Comparison of ENCODE assay signal across 23 cellular contexts in the genomic region with DNA sequence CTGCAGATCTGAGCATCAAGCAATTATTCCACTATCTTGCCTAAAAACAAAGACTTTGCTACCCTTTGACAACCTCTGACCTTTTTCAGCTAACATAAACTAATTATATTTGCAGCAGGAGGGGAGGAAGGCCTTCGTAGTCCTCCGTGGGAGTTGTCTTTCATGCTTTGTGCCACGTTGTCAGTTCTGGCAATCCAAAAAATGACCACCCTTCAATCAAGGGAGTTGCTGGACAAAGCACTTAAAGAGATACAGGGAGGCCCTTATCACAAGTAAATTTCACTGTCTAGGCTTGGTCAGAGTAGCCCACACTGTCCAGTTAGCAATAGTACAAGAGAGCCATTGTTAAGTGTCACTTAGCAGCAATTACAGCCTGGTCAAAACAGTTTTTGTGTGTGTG.
DNase-seq lines count a peak whose midpoint lies in the region; ATAC-seq and TF ChIP-seq lines count a peak whose summit lies in the region.
"Had no signal": no experiment of that assay in that cellular context is flagged by ENCODE, and none has a peak within 500 bp of the region (broad histone marks: within the 10 kb centered on the region; RNA-seq: fewer than 3 reads in every experiment).

No MANE protein-coding gene starts in this region.

- no peak overlapping the region for H3K14ac ChIP-seq in H9 (ENCODE audit: insufficient read depth, low read length)

- H3K4me1 ChIP-seq in H9 (ENCODE audit: insufficient read depth, low read length), result no peaks in the 10 kb centered on the region
- peaks cover 11% of the 10 kb centered on the region for H3K4me1 ChIP-seq in testis
- H3K4me1 ChIP-seq in psoas muscle, result no peaks in the 10 kb centered on the region
- H3K4me1 ChIP-seq: BLaER1 treated with 17β-estradiol and CSF1 and Interleukin-3, amounts not matched to agents 10 nM and 100 nM had no signal

- no peak overlapping the region for H4K5ac ChIP-seq in H9 (ENCODE audit: insufficient read length, low read depth, low read length)

- H3K23ac ChIP-seq in H9 (ENCODE audit: insufficient read length, low read depth, low read length), result no peak overlapping the region

- no peak for TF ChIP-seq POLR2A in testis (IDR thresholded peaks at IDR 0.05)

- no peak overlapping the region for H2BK12ac ChIP-seq in H9 (ENCODE audit: insufficient read length, low read depth, low read length)

- H3K27ac ChIP-seq in H9 (ENCODE audit: insufficient read length, low read depth, low read length) (no peak overlapping the region), testis (no peak overlapping the region), psoas muscle (no peak overlapping the region)
- H3K27ac ChIP-seq: BLaER1 treated with 17β-estradiol and CSF1 and Interleukin-3, amounts not matched to agents 10 nM and 100 nM; PC-9; SK-N-MC had no signal

- H2BK20ac ChIP-seq in H9 (ENCODE audit: low read depth, low read length, poor library complexity, severe bottlenecking), result no peak overlapping the region

- no peak overlapping the region for H2BK5ac ChIP-seq in H9 (ENCODE audit: insufficient read length, low read length)

- H3T11ph ChIP-seq in H9 (ENCODE audit: low read length), result no peak overlapping the region

- no peak overlapping the region for H3K18ac ChIP-seq in H9 (ENCODE audit: insufficient read length, low read depth, low read length)

- no peak for DNase-seq in H9
- peak; percentile 87 for DNase-seq in NCI-H748 treated with DMSO at 0.1 percent for 48 hours (lab: John Stamatoyannopoulos, UW)
- peak; percentile 13 for DNase-seq in medulla oblongata (ENCODE audit: extremely low spot score)
- peak; percentile 54 for DNase-seq in testis
- no peak for DNase-seq in GM20000 (ENCODE audit: low spot score)
- DNase-seq in psoas muscle, result no peak
- no peak for DNase-seq in AML-193 (lab: John Stamatoyannopoulos, UW)
- DNase-seq: Calu3; CD4-positive, alpha-beta memory T cell; DMS153; GOT3; KG1; NCI-H1092; NCI-H1694; NCI-H2171; NCI-H345; NCI-H524 treated with DMSO at 0.1 percent for 48 hours; PC-9; RPMI8226; SHP77 had no signal

- no peak overlapping the region for H3K9ac ChIP-seq in H9 (ENCODE audit: extremely low read depth, insufficient read length, low read length)
- H3K9ac ChIP-seq: BLaER1 treated with 17β-estradiol and CSF1 and Interleukin-3, amounts not matched to agents 10 nM and 100 nM had no signal

- H4K20me1 ChIP-seq in H9 (ENCODE audit: control insufficient read depth, insufficient read depth, insufficient read length), result no peaks in the 10 kb centered on the region
- H4K20me1 ChIP-seq: BLaER1 treated with 17β-estradiol and CSF1 and Interleukin-3, amounts not matched to agents 10 nM and 100 nM had no signal

- WGBS in H9 (ENCODE audit: extremely low coverage, insufficient read length, low lambda C conversion rate), result no CpG with 5 or more reads among the region's 3 CpGs
- 33 to 47% methylated on average over 3 of the region's 3 CpGs for WGBS in testis, 2 donors
- 21 to 30% (median 27%) methylated on average over 3 of the region's 3 CpGs for WGBS in psoas muscle, 3 donors

- no peak overlapping the region for H3K4me2 ChIP-seq in H9 (ENCODE audit: insufficient read depth, insufficient read length, low read length)
- H3K4me2 ChIP-seq: BLaER1 treated with 17β-estradiol and CSF1 and Interleukin-3, amounts not matched to agents 10 nM and 100 nM; PC-9 had no signal

- H3K79me2 ChIP-seq in H9 (ENCODE audit: insufficient read depth, low read length), result no peaks in the 10 kb centered on the region

- H3K9me3 Mint-ChIP-seq in H9, result peaks cover 11 to 17% of the 10 kb centered on the region in 2 experiments

- H3K27ac Mint-ChIP-seq in H9, result peak overlapping the region in 2 of 3 experiments; percentile 13; a peak in 2 of 7 replicates

- H3K27me3 ChIP-seq in H9 (ENCODE audit: insufficient read depth, low read length), result no peaks in the 10 kb centered on the region
- H3K27me3 ChIP-seq in testis, result no peaks in the 10 kb centered on the region
- no peaks in the 10 kb centered on the region for H3K27me3 ChIP-seq in psoas muscle (ENCODE audit: insufficient read depth in 3 of 3, low read length in 2 of 3)
- H3K27me3 ChIP-seq: BLaER1 treated with 17β-estradiol and CSF1 and Interleukin-3, amounts not matched to agents 10 nM and 100 nM had no signal

- TF ChIP-seq CTCF in H9 (conservative IDR thresholded peaks at IDR 0.05) (no peak), testis (IDR thresholded peaks at IDR 0.05) (no peak), GM20000 (IDR thresholded peaks at IDR 0.05; ENCODE audit: extremely low read depth, missing control alignments) (no peak), psoas muscle (IDR thresholded peaks at IDR 0.05) (no peak)

- no peak overlapping the region for H2BK120ac ChIP-seq in H9 (ENCODE audit: low read depth, low read length, poor library complexity, severe bottlenecking)

- H3K4ac ChIP-seq in H9 (ENCODE audit: low read depth, low read length), result no peak overlapping the region

- no peak overlapping the region for H2AK5ac ChIP-seq in H9 (ENCODE audit: insufficient read length, low read length)

- H3K36me3 ChIP-seq in testis (ENCODE audit: low read depth, missing control alignments), result no peaks in the 10 kb centered on the region
- H3K36me3 ChIP-seq in psoas muscle (ENCODE audit: insufficient read depth in 1 of 2, low read depth in 1 of 2), result no peaks in the 10 kb centered on the region
- H3K36me3 ChIP-seq: BLaER1 treated with 17β-estradiol and CSF1 and Interleukin-3, amounts not matched to agents 10 nM and 100 nM had no signal

- H3K56ac ChIP-seq in H9 (ENCODE audit: insufficient read length, low read depth, low read length), result no peak overlapping the region

- H3K9me3 ChIP-seq in H9 (ENCODE audit: control insufficient read depth, low read depth, low read length) (no peaks in the 10 kb centered on the region), testis (no peaks in the 10 kb centered on the region), psoas muscle (no peaks in the 10 kb centered on the region)

- H3K36me3 Mint-ChIP-seq in H9 (ENCODE audit: insufficient read depth in 1 of 3, low read depth in 3 of 3), result peaks cover 2 to 16% (median 3%) of the 10 kb centered on the region in 3 experiments; a peak in 5 of 7 replicates
- H3K36me3 Mint-ChIP-seq: CD4-positive, alpha-beta memory T cell had no signal

- H3K4me3 ChIP-seq in testis, result no peak overlapping the region
- no peak overlapping the region for H3K4me3 ChIP-seq in psoas muscle
- H3K4me3 ChIP-seq: BLaER1 treated with 17β-estradiol and CSF1 and Interleukin-3, amounts not matched to agents 10 nM and 100 nM; PC-9; SK-N-MC had no signal

- intact Hi-C loops in testis (cut with DNase I; ENCODE audit: low total_unique reads) (no loop called here), psoas muscle (cut with DNase I) (no loop called here)

- ATAC-seq in psoas muscle, result no peak
- ATAC-seq: HCT116 had no signal

- peaks cover 14 to 19% of the 10 kb centered on the region in 2 experiments for H3K4me1 Mint-ChIP-seq in H9
- H3K4me1 Mint-ChIP-seq: CD4-positive, alpha-beta memory T cell had no signal

- no peaks in the 10 kb centered on the region for H3K79me1 ChIP-seq in H9 (ENCODE audit: insufficient read depth, low read depth, low read length, poor library complexity, severe bottlenecking)

- no peak overlapping the region for H2BK15ac ChIP-seq in H9 (ENCODE audit: low read depth, low read length)

- H3K27me3 Mint-ChIP-seq in H9 (ENCODE audit: low read depth), result no peaks in the 10 kb centered on the region
- H3K27me3 Mint-ChIP-seq: CD4-positive, alpha-beta memory T cell had no signal

- H3K23me2 ChIP-seq in H9 (ENCODE audit: insufficient read length, low read depth, low read length, poor library complexity, severe bottlenecking), result no peaks in the 10 kb centered on the region

- H3K4me3 Mint-ChIP-seq in H9, result no peak overlapping the region
- H3K4me3 Mint-ChIP-seq: CD4-positive, alpha-beta memory T cell had no signal

- H4K8ac ChIP-seq in H9 (replicated peaks; ENCODE audit: insufficient read length, low read depth, low read length), result no peak overlapping the region

- H4K91ac ChIP-seq in H9 (ENCODE audit: insufficient read length, low read depth, low read length), result no peak overlapping the region

- H2AFZ ChIP-seq in H9 (ENCODE audit: low read length), result no peak overlapping the region
- H2AFZ ChIP-seq: PC-9 had no signal

Comparison
In these comparisons a context has a peak if more than half of its experiments do, and no peak if none do; other contexts are left out.
1. DNase-seq: peak in NCI-H748 treated with DMSO at 0.1 percent for 48 hours (single experiment), medulla oblongata (single experiment) and testis (single experiment); none in H9 (single experiment), GM20000 (single experiment), psoas muscle (0 of 2) and AML-193 (0 of 2).